ENCODE assay signal across 21 cellular contexts in genomic region chr2:154963509-154963908, GRCh38.
DNase-seq lines count a peak whose midpoint lies in the region; ATAC-seq lines count a peak whose summit lies in the region.
"Had no signal": no experiment of that assay in that cellular context is flagged by ENCODE, and none has a peak within 500 bp of the region (broad histone marks: within the 10 kb centered on the region; RNA-seq: fewer than 3 reads in every experiment).

No MANE protein-coding gene starts in this region.

- no peak for ATAC-seq in natural killer cell treated with Interleukin-12 subunit alpha and Interleukin-12 subunit beta and Interleukin-15 and Interleukin-18, amount 100 ng/mL, for 72 hours
- no peak for ATAC-seq in GM19455 (IDR thresholded peaks at IDR 0.05; ENCODE audit: unreplicated experiment)
- ATAC-seq: CD8-positive, alpha-beta T cell; PC-3 had no signal

- no peaks in the 10 kb centered on the region for H3K4me1 Mint-ChIP-seq in natural killer cell treated with Interleukin-12 subunit alpha and Interleukin-12 subunit beta and Interleukin-15 and Interleukin-18, amount 100 ng/mL, for 72 hours (ENCODE audit: low read depth in 2 of 2)
- H3K4me1 Mint-ChIP-seq: IgD-negative memory B cell had no signal

- peaks cover 8% of the 10 kb centered on the region for H3K36me3 Mint-ChIP-seq in natural killer cell treated with Interleukin-12 subunit alpha and Interleukin-12 subunit beta and Interleukin-15 and Interleukin-18, amount 100 ng/mL, for 72 hours
- H3K36me3 Mint-ChIP-seq: CD8-positive, alpha-beta T cell; IgD-negative memory B cell had no signal

- H3K4me3 Mint-ChIP-seq in natural killer cell treated with Interleukin-12 subunit alpha and Interleukin-12 subunit beta and Interleukin-15 and Interleukin-18, amount 100 ng/mL, for 72 hours = no peak overlapping the region
- H3K4me3 Mint-ChIP-seq: CD8-positive, alpha-beta T cell; IgD-negative memory B cell; T-helper 1 cell treated with Interleukin-12 subunit alpha and Interleukin-12 subunit beta and Interleukin-4 antibody, amounts not matched to agents 30 μg/mL and 1 μg/mL, for 36 hours had no signal

- H3K9me3 Mint-ChIP-seq in natural killer cell treated with Interleukin-12 subunit alpha and Interleukin-12 subunit beta and Interleukin-15 and Interleukin-18, amount 100 ng/mL, for 72 hours = peaks cover 11% of the 10 kb centered on the region

- peak; percentile 34 for DNase-seq in DMS 273 (lab: John Stamatoyannopoulos, UW; ENCODE audit: unreplicated experiment)
- DNase-seq in DMS 273 treated with DMSO at 0.1 percent for 48 hours (lab: John Stamatoyannopoulos, UW) = no peak
- peak; percentile 35 for DNase-seq in NCI-H146 (lab: John Stamatoyannopoulos, UW)
- DNase-seq in NCI-H524 treated with DMSO at 0.1 percent for 48 hours (lab: John Stamatoyannopoulos, UW) = peak; percentile 73
- DNase-seq in kidney tubule cell (ENCODE audit: low spot score) = peak; percentile 1
- DNase-seq in NCI-H1694 treated with DMSO at 0.1 percent for 48 hours (lab: John Stamatoyannopoulos, UW) = no peak
- DNase-seq in natural killer cell treated with Interleukin-12 subunit alpha and Interleukin-12 subunit beta and Interleukin-15 and Interleukin-18, amount 100 ng/mL, for 72 hours (ENCODE audit: low spot score) = no peak
- DNase-seq: AML-193; C1 segment of cervical spinal cord; CD8-positive, alpha-beta T cell; DMS79 treated with DMSO at 0.1 percent for 48 hours; H7; Karpas-422; NCI-H187 treated with DMSO at 0.1 percent for 48 hours; NCI-H446 treated with DMSO at 0.1 percent for 48 hours; NCI-H774; PC-3; Right ventricle myocardium superior had no signal

- H3K27ac Mint-ChIP-seq in natural killer cell treated with Interleukin-12 subunit alpha and Interleukin-12 subunit beta and Interleukin-15 and Interleukin-18, amount 100 ng/mL, for 72 hours = no peak overlapping the region
- H3K27ac Mint-ChIP-seq: CD8-positive, alpha-beta T cell; IgD-negative memory B cell; T-helper 1 cell treated with Interleukin-12 subunit alpha and Interleukin-12 subunit beta and Interleukin-4 antibody, amounts not matched to agents 30 μg/mL and 1 μg/mL, for 36 hours had no signal

- H3K27me3 Mint-ChIP-seq in natural killer cell treated with Interleukin-12 subunit alpha and Interleukin-12 subunit beta and Interleukin-15 and Interleukin-18, amount 100 ng/mL, for 72 hours = no peaks in the 10 kb centered on the region
- H3K27me3 Mint-ChIP-seq: IgD-negative memory B cell had no signal

Comparison
In these comparisons a context has a peak if more than half of its experiments do, and no peak if none do; other contexts are left out.
1. DNase-seq: peak in DMS 273 (single experiment), NCI-H146 (single experiment), NCI-H524 treated with DMSO at 0.1 percent for 48 hours (single experiment) and kidney tubule cell (single experiment); none in DMS 273 treated with DMSO at 0.1 percent for 48 hours (single experiment), NCI-H1694 treated with DMSO at 0.1 percent for 48 hours (single experiment) and natural killer cell treated with Interleukin-12 subunit alpha and Interleukin-12 subunit beta and Interleukin-15 and Interleukin-18, amount 100 ng/mL, for 72 hours (single experiment).